ENCODE assay signal across 29 cellular contexts in the genomic region with DNA sequence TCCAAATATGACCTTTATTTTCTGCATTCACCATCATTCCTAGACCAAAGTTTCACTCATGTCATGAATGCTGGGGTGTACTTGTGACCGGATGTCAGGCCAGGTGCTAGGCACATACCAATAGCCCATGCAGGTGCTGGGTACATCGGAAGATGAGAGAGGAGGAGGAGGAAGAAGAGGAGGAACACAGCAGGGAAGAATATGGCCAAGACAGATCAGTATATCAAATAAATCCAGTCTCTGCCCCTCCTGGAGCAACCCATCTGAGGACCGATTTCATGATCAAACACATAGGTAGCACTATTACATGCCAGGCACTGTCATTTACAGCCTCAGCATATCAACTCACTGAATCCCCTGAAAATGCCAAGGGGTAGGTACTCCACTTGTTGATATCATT. TPM values are rescaled to one million over a fixed set of nuclear protein-coding genes. Genes with fewer than 3 reads are reported as not detected.
"Had no signal": no experiment of that assay in that cellular context is flagged by ENCODE, and none has a peak within 500 bp of the region (broad histone marks: within the 10 kb centered on the region; RNA-seq: fewer than 3 reads in every experiment).

No MANE protein-coding gene starts in this region.

- H3K27ac ChIP-seq: ascending aorta, body of pancreas, SJCRH30 had no signal

- FAIRE-seq: bronchial epithelial cell had no signal

- H3K27me3 ChIP-seq: SJCRH30 had no signal

- H3K36me3 ChIP-seq: ascending aorta, MG63, SJCRH30 had no signal

- H3K9me3 ChIP-seq: ascending aorta, body of pancreas, MG63, SJCRH30 had no signal

- H3K4me3 ChIP-seq: ascending aorta, body of pancreas, MG63, SJCRH30 had no signal

- H3K4me1 ChIP-seq: SJCRH30 had no signal

- DNase-seq: activated CD4-positive, alpha-beta T cell treated with anti-CD3 and anti-CD28 coated beads, Interleukin-2, amount 10 ng/mL, durations not matched to agents 24 days and 14 days; activated CD4-positive, alpha-beta T cell treated with anti-CD3 and anti-CD28 coated beads, Interleukin-2, amount 50 U/mL, for 48 hours; activated CD4-positive, CD25-positive, alpha-beta regulatory T cell treated with anti-CD3 and anti-CD28 coated beads, Interleukin-2, amount 50 U/mL, for 72 hours; activated naive CD8-positive, alpha-beta T cell treated with anti-CD3 and anti-CD28 coated beads, Interleukin-2, amount 50 U/mL, for 24 hours; activated T-cell treated with anti-CD3 and anti-CD28 coated beads, Interleukin-2, amount 50 U/mL, for 1 hour; amniotic stem cell; body of pancreas; MG63; MV-4-11; NCI-H1092 treated with DMSO at 0.1 percent for 48 hours; NCI-H1417 treated with DMSO at 0.1 percent for 48 hours; NCI-H1694; NCI-H2029; NCI-H2107; NCI-H2171 treated with DMSO at 0.1 percent for 48 hours; NCI-H226; NCI-H526; NCI-H774; OCI-M1; Right ventricle myocardium superior; RPMI8226; SJCRH30; T-helper 9 cell had no signal

- ATAC-seq: activated naive CD4-positive, alpha-beta T cell treated with anti-CD3 and anti-CD28 coated beads, Interleukin-2, amount 50 U/mL, for 72 hours; activated naive CD8-positive, alpha-beta T cell treated with anti-CD3 and anti-CD28 coated beads, Interleukin-2, amount 50 U/mL, for 24 hours; body of pancreas; Panc1; WTC11 had no signal

RNA-seq across cellular contexts. Expression of gene WNT7A, which starts 3.0 kb away (rescaled TPM):
- total RNA-seq: activated CD4-positive, alpha-beta T cell treated with anti-CD3 and anti-CD28 coated beads, Interleukin-2, amount 10 ng/mL, durations not matched to agents 24 days and 14 days; ascending aorta; NCI-H460; Right ventricle myocardium superior; SJCRH30 had no signal
